8 cellular contexts compared by ENCODE assay signal in the genomic region with DNA sequence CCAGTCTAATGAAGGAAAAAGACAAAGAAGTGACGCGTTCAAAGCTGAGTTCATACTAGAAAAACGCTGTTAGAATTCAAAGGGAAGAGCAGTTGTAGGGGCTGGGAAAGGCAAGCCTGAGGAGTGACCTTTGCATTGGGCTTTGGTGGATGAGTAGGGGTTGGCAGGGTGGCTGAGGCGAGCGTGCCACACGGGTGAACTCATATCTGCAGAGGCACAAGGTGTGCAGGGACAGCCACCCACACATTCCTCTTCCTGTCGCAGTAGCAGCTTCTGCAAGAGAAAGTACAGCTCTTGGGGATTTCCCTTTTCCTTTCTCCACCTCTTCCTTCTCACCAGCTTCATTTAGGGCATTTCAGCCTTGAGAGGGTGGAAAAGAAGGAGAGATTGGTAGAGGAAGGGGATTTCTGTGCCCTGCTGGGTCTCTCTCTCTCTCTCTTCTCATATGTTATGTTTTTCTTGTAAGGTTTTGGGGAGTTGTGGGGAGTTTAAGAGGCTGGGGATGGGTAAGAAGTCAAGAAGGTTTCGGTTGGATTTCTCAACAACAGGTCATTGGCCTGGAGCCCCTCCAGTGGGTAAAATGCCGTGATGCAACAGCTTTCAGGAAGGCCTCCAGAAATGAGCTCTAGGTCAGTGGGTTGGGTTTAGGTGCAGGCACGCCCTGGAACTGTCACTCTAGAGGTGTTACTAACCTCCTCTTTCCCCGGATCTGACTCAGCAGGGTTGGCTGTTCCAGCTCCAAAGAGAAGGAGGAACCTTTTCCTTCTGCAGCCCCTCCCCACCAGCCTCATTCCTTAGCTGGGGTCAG. TPM values are rescaled to one million over a fixed set of nuclear protein-coding genes. Genes with fewer than 3 reads are reported as not detected.
DNase-seq lines count a peak whose midpoint lies in the region; ATAC-seq and TF ChIP-seq lines count a peak whose summit lies in the region.

No MANE protein-coding gene starts in this region.

- H3K4me3 ChIP-seq in right atrium auricular region, result no peak overlapping the region
- no peak overlapping the region for H3K4me3 ChIP-seq in dorsolateral prefrontal cortex

- H3K9me3 ChIP-seq in right atrium auricular region, result no peaks in the 10 kb centered on the region

- intact Hi-C loops in dorsolateral prefrontal cortex (cut with DNase I), result loop anchor here (2.0 to 5.0 kb wide), 5 partner anchors 36 to 286 kb away; partner anchors contain the start of genes HPCAL1 (in 1 of the 2) and RRM2 (in 1 of the 2)

- CTCF ChIA-PET in RWPE1 (lab: Yijun Ruan, JAX), result interaction anchor here (0.6 to 2.4 kb wide), 10 partner anchors 14 to 335 kb away, joined by 3 to 13 read pairs (median 6); partner anchors contain the start of gene RRM2

- POLR2A ChIA-PET in RWPE1 (lab: Yijun Ruan, JAX; ENCODE audit: low non-redundant PET), result interaction anchor here (0.6 to 1.3 kb wide), 3 partner anchors 50 to 284 kb away, joined by 3 to 6 read pairs (median 4); no protein-coding TSS in a partner anchor

- DNase-seq in NCI-H345 (lab: John Stamatoyannopoulos, UW) (peak; percentile 36), NCI-H345 treated with DMSO at 0.1 percent for 48 hours (lab: John Stamatoyannopoulos, UW; ENCODE audit: unreplicated experiment) (no peak), RWPE1 (ENCODE audit: low spot score) (peak; percentile 86), right atrium auricular region (ENCODE audit: low spot score) (peak; percentile 83), dorsolateral prefrontal cortex (no peak)
- peak; percentile 57 for DNase-seq in activated naive CD4-positive, alpha-beta T cell treated with anti-CD3 and anti-CD28 coated beads, Interleukin-2, amount 50 U/mL, for 16 hours
- DNase-seq in stimulated activated CD4-positive, alpha-beta T cell treated with anti-CD3 and anti-CD28 coated beads, Interleukin-4, amount 100 ng/mL, for 24 hours, result peak; percentile 74

- no peaks in the 10 kb centered on the region for H3K36me3 ChIP-seq in right atrium auricular region

- TF ChIP-seq CTCF in RWPE1 (conservative IDR thresholded peaks at IDR 0.05; ENCODE audit: low read depth) (no peak), right atrium auricular region (IDR thresholded peaks at IDR 0.05) (no peak), dorsolateral prefrontal cortex (IDR thresholded peaks at IDR 0.05 in 54 of 56, conservative IDR thresholded peaks at IDR 0.05 in 2 of 56; ENCODE audit: low read depth in 1 of 56, partially characterized antibody in 56 of 56) (no peak)

- H3K27ac ChIP-seq in RWPE1, result peak overlapping the region; percentile 98
- peak overlapping the region; percentile 34 to 61 for H3K27ac ChIP-seq in right atrium auricular region
- H3K27ac ChIP-seq in dorsolateral prefrontal cortex, result peak overlapping the region in 4 of 59 donors; percentile 1 to 24 (median 16)

- H3K27me3 ChIP-seq in right atrium auricular region, result no peaks in the 10 kb centered on the region
- no peaks in the 10 kb centered on the region for H3K27me3 ChIP-seq in dorsolateral prefrontal cortex

- H3K4me1 ChIP-seq in right atrium auricular region, result peaks cover 0 to 60% of the 10 kb centered on the region in 2 donors

- ATAC-seq in HG03139 (IDR thresholded peaks at IDR 0.05; ENCODE audit: unreplicated experiment), result peak; percentile 34

RNA-seq across cellular contexts. Expression of gene ODC1, which starts 40.1 kb away (rescaled TPM):
- total RNA-seq in right atrium auricular region (10 to 100 TPM; 41.3 to 73.9 TPM), dorsolateral prefrontal cortex (10 to 100 TPM; 11.1 to 44.4 (median 22.4) TPM)

Comparison
In these comparisons a context has a peak if more than half of its experiments do, and no peak if none do; other contexts are left out.
1. DNase-seq: peak in NCI-H345 (single experiment), RWPE1 (single experiment), activated naive CD4-positive, alpha-beta T cell treated with anti-CD3 and anti-CD28 coated beads, Interleukin-2, amount 50 U/mL, for 16 hours (single experiment), right atrium auricular region (single experiment) and stimulated activated CD4-positive, alpha-beta T cell treated with anti-CD3 and anti-CD28 coated beads, Interleukin-4, amount 100 ng/mL, for 24 hours (single experiment); none in NCI-H345 treated with DMSO at 0.1 percent for 48 hours (single experiment) and dorsolateral prefrontal cortex (0 of 10).